23 cellular contexts compared by ENCODE assay signal in the genomic region with DNA sequence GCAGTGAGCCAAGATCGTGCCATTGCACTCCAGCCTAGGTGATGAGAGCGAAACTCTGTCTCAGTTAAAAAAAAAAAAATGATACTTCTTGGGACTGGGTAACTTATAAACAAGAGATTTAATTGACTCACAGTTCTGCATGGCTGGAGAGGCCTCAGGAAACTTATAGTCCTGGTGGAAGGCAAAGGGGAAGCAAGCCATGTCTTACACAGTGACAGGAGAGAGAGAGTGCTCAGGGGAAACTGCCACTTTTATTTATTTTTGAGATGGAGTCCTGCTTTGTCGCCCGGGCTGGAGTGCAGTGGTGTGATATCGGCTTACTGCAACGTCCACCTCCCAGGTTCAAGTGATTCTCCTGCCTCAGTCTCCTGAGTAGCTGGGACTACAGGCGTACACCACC. TPM values are rescaled to one million over a fixed set of nuclear protein-coding genes. Genes with fewer than 3 reads are reported as not detected.
DNase-seq lines count a peak whose midpoint lies in the region; ATAC-seq and TF ChIP-seq lines count a peak whose summit lies in the region.
"Had no signal": no experiment of that assay in that cellular context is flagged by ENCODE, and none has a peak within 500 bp of the region (broad histone marks: within the 10 kb centered on the region; RNA-seq: fewer than 3 reads in every experiment).

No MANE protein-coding gene starts in this region.

- POLR2A ChIA-PET in CD8-positive, alpha-beta memory T cell (lab: Charles Lee) = no interaction called here

- no peaks in the 10 kb centered on the region for H3K27me3 Mint-ChIP-seq in CD8-positive, alpha-beta memory T cell
- no peaks in the 10 kb centered on the region for H3K27me3 Mint-ChIP-seq in endodermal cell (ENCODE audit: insufficient read depth)

- H3K27ac ChIP-seq in 22Rv1 (peak overlapping the region; percentile 79; the same call in 1 of the 2 replicates), SJCRH30 (peak overlapping the region; percentile 99; the same call in 1 of the 2 replicates), endodermal cell (ENCODE audit: low read depth, low read length) (no peak overlapping the region)
- H3K27ac ChIP-seq in CD8-positive, alpha-beta memory T cell (ENCODE audit: low read depth, low read length) = no peak overlapping the region
- H3K27ac ChIP-seq: HL-60, psoas muscle, tibial artery had no signal

- peak overlapping the region in 5 of 7 donors; percentile 3 to 87 (median 12) for H3K4me3 Mint-ChIP-seq in CD8-positive, alpha-beta memory T cell
- peak overlapping the region; percentile 77 for H3K4me3 Mint-ChIP-seq in endodermal cell
- H3K4me3 Mint-ChIP-seq: dendritic cell treated with granulocyte-macrophage colony-stimulating factor and Interleukin-4, amounts not matched to agents 40 ng/mL and 50 ng/mL, for 4 days had no signal

- TF ChIP-seq CTCF in 22Rv1 (IDR thresholded peaks at IDR 0.05) (no peak), endodermal cell (conservative IDR thresholded peaks at IDR 0.05) (no peak)

- no peaks in the 10 kb centered on the region for H3K9me3 ChIP-seq in CD8-positive, alpha-beta memory T cell (ENCODE audit: low read length)
- H3K9me3 ChIP-seq in SJCRH30 (replicated peaks) (no peaks in the 10 kb centered on the region), endodermal cell (ENCODE audit: control insufficient read depth, low read length) (no peaks in the 10 kb centered on the region)
- H3K9me3 ChIP-seq: psoas muscle, tibial artery had no signal

- peaks cover 2 to 17% (median 7%) of the 10 kb centered on the region in 3 donors for H3K36me3 Mint-ChIP-seq in CD8-positive, alpha-beta memory T cell
- peaks cover 27% of the 10 kb centered on the region for H3K36me3 Mint-ChIP-seq in endodermal cell (ENCODE audit: low read depth)

- no peak overlapping the region for H3K27ac Mint-ChIP-seq in CD8-positive, alpha-beta memory T cell
- peak overlapping the region; percentile 94 for H3K27ac Mint-ChIP-seq in endodermal cell
- H3K27ac Mint-ChIP-seq: dendritic cell treated with granulocyte-macrophage colony-stimulating factor and Interleukin-4, amounts not matched to agents 40 ng/mL and 50 ng/mL, for 4 days had no signal

- CTCF ChIA-PET in CD8-positive, alpha-beta memory T cell (lab: Charles Lee) = interaction anchor here (1.8 to 3.5 kb wide), 2 partner anchors 8 to 11 kb away, joined by 5 to 16 read pairs; a partner anchor contains a TSS

- H3K9ac ChIP-seq in endodermal cell (ENCODE audit: extremely low read depth, low read length, poor library complexity, severe bottlenecking) = no peak overlapping the region

- 73 to 80% methylated on average over 7 of the region's 7 CpGs for WGBS in endodermal cell (ENCODE audit: insufficient coverage in 1 of 2, insufficient read length in 1 of 2), 2 experiments

- no peak for ATAC-seq in GM21825 (IDR thresholded peaks at IDR 0.05; ENCODE audit: unreplicated experiment)
- ATAC-seq in GM18861 (IDR thresholded peaks at IDR 0.05; ENCODE audit: unreplicated experiment) = no peak
- ATAC-seq: Panc1, psoas muscle had no signal

- H3K27me3 ChIP-seq in CD8-positive, alpha-beta memory T cell (ENCODE audit: insufficient read depth, low read length, poor library complexity, severe bottlenecking) = no peaks in the 10 kb centered on the region
- H3K27me3 ChIP-seq in SJCRH30 (no peaks in the 10 kb centered on the region), endodermal cell (ENCODE audit: control insufficient read depth, insufficient read depth, low read length, poor library complexity, severe bottlenecking) (no peaks in the 10 kb centered on the region)

- no peak overlapping the region for H3K4me3 ChIP-seq in CD8-positive, alpha-beta memory T cell (ENCODE audit: low read length)
- no peak overlapping the region; the same call in 1 of the 2 replicates for H3K4me3 ChIP-seq in SJCRH30
- H3K4me3 ChIP-seq in endodermal cell (ENCODE audit: low read length) = peak overlapping the region; percentile 90
- H3K4me3 ChIP-seq: psoas muscle, tibial artery had no signal

- no peak for DNase-seq in CD8-positive, alpha-beta memory T cell
- no peak for DNase-seq in SJCRH30
- no peak for DNase-seq in endodermal cell
- no peak for DNase-seq in EL
- no peak for DNase-seq in AG08396 (ENCODE audit: low spot score)
- DNase-seq: activated naive CD4-positive, alpha-beta T cell treated with anti-CD3 and anti-CD28 coated beads, Interleukin-2, amount 50 U/mL, for 16 hours; DMS53; H7; NCI-H1417; NCI-H2171; NCI-H774; psoas muscle; stimulated activated CD4-positive, alpha-beta T cell treated with anti-CD3 and anti-CD28 coated beads, Interleukin-4, amount 100 ng/mL, for 4 hours; stimulated activated CD8-positive, alpha-beta memory T cell treated with anti-CD3 and anti-CD28 coated beads, Interleukin-4, amount 100 ng/mL, for 48 hours; SW 1271; tibial artery had no signal

- H3K4me1 Mint-ChIP-seq in CD8-positive, alpha-beta memory T cell = peaks cover 20 to 35% (median 26%) of the 10 kb centered on the region in 3 donors
- peaks cover 21% of the 10 kb centered on the region for H3K4me1 Mint-ChIP-seq in endodermal cell

- peaks cover 23% of the 10 kb centered on the region for H3K4me1 ChIP-seq in CD8-positive, alpha-beta memory T cell (ENCODE audit: insufficient read depth, low read length)
- H3K4me1 ChIP-seq in SJCRH30 (peaks cover 6% of the 10 kb centered on the region), endodermal cell (ENCODE audit: control insufficient read depth, insufficient read depth, low read length) (peaks cover 13% of the 10 kb centered on the region)

- no peaks in the 10 kb centered on the region for H3K9me3 Mint-ChIP-seq in CD8-positive, alpha-beta memory T cell
- H3K9me3 Mint-ChIP-seq in endodermal cell = no peaks in the 10 kb centered on the region
- H3K9me3 Mint-ChIP-seq: dendritic cell treated with granulocyte-macrophage colony-stimulating factor and Interleukin-4, amounts not matched to agents 40 ng/mL and 50 ng/mL, for 4 days had no signal

- peaks cover 10% of the 10 kb centered on the region for H3K36me3 ChIP-seq in CD8-positive, alpha-beta memory T cell (ENCODE audit: insufficient read depth, low read length)
- H3K36me3 ChIP-seq in SJCRH30 (peaks cover 18% of the 10 kb centered on the region), endodermal cell (ENCODE audit: control insufficient read depth, insufficient read depth, low read length) (peaks cover 40% of the 10 kb centered on the region)

RNA-seq across cellular contexts. Expression of a gene that starts 8.2 kb away (rescaled TPM):
- 10 to 100 TPM; 71.5 to 74.7 TPM for total RNA-seq in CD8-positive, alpha-beta memory T cell
- polyA plus RNA-seq in CD8-positive, alpha-beta memory T cell = 99.6 TPM
- 12.8 and 17.0 TPM in 2 replicates for total RNA-seq in SJCRH30 (2014; rRNA removed; shearing (Covaris generic))
- 10 to 100 TPM; 30.3 to 61.4 TPM for total RNA-seq in endodermal cell
- 17.6 TPM for polyA plus RNA-seq in endodermal cell (2013, experiment 1 of 2)
- 20.9 TPM for polyA plus RNA-seq in endodermal cell (2013, experiment 2 of 2)

RNA-seq across cellular contexts. Expression of a gene that starts 15.5 kb away (rescaled TPM):
- total RNA-seq in CD8-positive, alpha-beta memory T cell = 10 to 100 TPM; 42.4 to 47.3 TPM
- 38.7 TPM for polyA plus RNA-seq in CD8-positive, alpha-beta memory T cell
- total RNA-seq in SJCRH30 (2014; rRNA removed; shearing (Covaris generic)) = 24.8 and 29.7 TPM in 2 replicates
- 10 to 100 TPM; 39.9 to 41.2 TPM for total RNA-seq in endodermal cell
- polyA plus RNA-seq in endodermal cell (2013, experiment 1 of 2) = 39.4 TPM
- polyA plus RNA-seq in endodermal cell (2013, experiment 2 of 2) = 35.8 TPM

RNA-seq across cellular contexts. Expression of a gene that starts 17.7 kb away (rescaled TPM):
- total RNA-seq in CD8-positive, alpha-beta memory T cell = under 1 TPM; 0.48 to 0.51 TPM
- not detected for polyA plus RNA-seq in CD8-positive, alpha-beta memory T cell
- total RNA-seq in SJCRH30 (2014; rRNA removed; shearing (Covaris generic)) = 0.38 TPM in 1 of 2 replicates, not detected in the other
- under 1 TPM; 0.46 to 0.84 TPM for total RNA-seq in endodermal cell
- polyA plus RNA-seq in endodermal cell (2013, experiment 1 of 2) = 0.53 TPM
- 0.41 TPM for polyA plus RNA-seq in endodermal cell (2013, experiment 2 of 2)
- polyA plus RNA-seq: smooth muscle cell had no signal

RNA-seq across cellular contexts. Expression of a gene that starts 20.5 kb away (rescaled TPM):
- total RNA-seq in CD8-positive, alpha-beta memory T cell = 10 to 100 TPM; 75.2 to 79.0 TPM
- polyA plus RNA-seq in CD8-positive, alpha-beta memory T cell = 61.1 TPM
- 7.8 and 8.9 TPM in 2 replicates for total RNA-seq in SJCRH30 (2014; rRNA removed; shearing (Covaris generic))
- total RNA-seq in endodermal cell = 10 to 100 TPM; 16.4 to 19.9 TPM
- polyA plus RNA-seq in endodermal cell (2013, experiment 1 of 2) = 11.6 TPM
- polyA plus RNA-seq in endodermal cell (2013, experiment 2 of 2) = 11.3 TPM

Comparison
In these comparisons a context has a peak if more than half of its experiments do, and no peak if none do; other contexts are left out.
1. H3K27ac ChIP-seq: peak in 22Rv1 (single experiment) and SJCRH30 (single experiment); none in CD8-positive, alpha-beta memory T cell (single experiment) and endodermal cell (single experiment).